In the genomic region with DNA sequence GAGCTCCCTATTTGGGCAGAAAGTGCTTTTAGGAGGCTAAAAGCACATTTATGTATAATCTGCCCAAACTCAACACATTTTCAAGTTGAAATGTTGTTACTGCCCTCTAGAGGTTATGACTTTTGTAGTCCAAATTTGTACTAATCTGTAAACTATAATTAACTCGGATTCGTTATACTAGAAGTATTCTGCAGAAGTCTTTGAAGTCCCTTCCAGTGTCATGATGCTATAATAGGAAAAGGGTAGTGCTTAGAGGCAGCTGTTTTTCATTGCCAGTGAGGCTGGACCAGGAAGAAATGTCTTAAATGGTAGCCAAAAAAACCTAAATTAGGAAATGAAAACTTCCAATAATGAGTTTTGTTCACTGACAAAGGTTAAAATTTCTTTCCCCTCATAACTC, we compare ENCODE assay signal across 1 cellular context.
TF ChIP-seq lines count a peak whose summit lies in the region.

No MANE protein-coding gene starts in this region.

TF ChIP-seq in Ishikawa, 13 proteins besides CTCF, POLR2A, EP300 and RAD21:
- TF ChIP-seq, protein P1, sequence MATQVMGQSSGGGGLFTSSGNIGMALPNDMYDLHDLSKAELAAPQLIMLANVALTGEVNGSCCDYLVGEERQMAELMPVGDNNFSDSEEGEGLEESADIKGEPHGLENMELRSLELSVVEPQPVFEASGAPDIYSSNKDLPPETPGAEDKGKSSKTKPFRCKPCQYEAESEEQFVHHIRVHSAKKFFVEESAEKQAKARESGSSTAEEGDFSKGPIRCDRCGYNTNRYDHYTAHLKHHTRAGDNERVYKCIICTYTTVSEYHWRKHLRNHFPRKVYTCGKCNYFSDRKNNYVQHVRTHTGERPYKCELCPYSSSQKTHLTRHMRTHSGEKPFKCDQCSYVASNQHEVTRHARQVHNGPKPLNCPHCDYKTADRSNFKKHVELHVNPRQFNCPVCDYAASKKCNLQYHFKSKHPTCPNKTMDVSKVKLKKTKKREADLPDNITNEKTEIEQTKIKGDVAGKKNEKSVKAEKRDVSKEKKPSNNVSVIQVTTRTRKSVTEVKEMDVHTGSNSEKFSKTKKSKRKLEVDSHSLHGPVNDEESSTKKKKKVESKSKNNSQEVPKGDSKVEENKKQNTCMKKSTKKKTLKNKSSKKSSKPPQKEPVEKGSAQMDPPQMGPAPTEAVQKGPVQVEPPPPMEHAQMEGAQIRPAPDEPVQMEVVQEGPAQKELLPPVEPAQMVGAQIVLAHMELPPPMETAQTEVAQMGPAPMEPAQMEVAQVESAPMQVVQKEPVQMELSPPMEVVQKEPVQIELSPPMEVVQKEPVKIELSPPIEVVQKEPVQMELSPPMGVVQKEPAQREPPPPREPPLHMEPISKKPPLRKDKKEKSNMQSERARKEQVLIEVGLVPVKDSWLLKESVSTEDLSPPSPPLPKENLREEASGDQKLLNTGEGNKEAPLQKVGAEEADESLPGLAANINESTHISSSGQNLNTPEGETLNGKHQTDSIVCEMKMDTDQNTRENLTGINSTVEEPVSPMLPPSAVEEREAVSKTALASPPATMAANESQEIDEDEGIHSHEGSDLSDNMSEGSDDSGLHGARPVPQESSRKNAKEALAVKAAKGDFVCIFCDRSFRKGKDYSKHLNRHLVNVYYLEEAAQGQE (IDR thresholded peaks at IDR 0.05; ENCODE audit: low read depth) = no peak
- no peak for TF ChIP-seq TCF12 (IDR thresholded peaks at IDR 0.05; ENCODE audit: low read depth)
- TF ChIP-seq YY1 (IDR thresholded peaks at IDR 0.05; ENCODE audit: low read depth) = no peak
- TF ChIP-seq FOXM1 (IDR thresholded peaks at IDR 0.05; ENCODE audit: borderline replicate concordance, low read depth) = no peak
- TF ChIP-seq, protein P2, sequence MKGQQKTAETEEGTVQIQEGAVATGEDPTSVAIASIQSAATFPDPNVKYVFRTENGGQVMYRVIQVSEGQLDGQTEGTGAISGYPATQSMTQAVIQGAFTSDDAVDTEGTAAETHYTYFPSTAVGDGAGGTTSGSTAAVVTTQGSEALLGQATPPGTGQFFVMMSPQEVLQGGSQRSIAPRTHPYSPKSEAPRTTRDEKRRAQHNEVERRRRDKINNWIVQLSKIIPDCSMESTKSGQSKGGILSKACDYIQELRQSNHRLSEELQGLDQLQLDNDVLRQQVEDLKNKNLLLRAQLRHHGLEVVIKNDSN (IDR thresholded peaks at IDR 0.05) = no peak
- no peak for TF ChIP-seq TAF1 (IDR thresholded peaks at IDR 0.05; ENCODE audit: low read depth)
- no peak for TF ChIP-seq CREB1 (IDR thresholded peaks at IDR 0.05; ENCODE audit: low read depth)
TF ChIP-seq in Ishikawa: peak in this region for 0.
